ENCODE assay signal across 1 cellular context in the genomic region with DNA sequence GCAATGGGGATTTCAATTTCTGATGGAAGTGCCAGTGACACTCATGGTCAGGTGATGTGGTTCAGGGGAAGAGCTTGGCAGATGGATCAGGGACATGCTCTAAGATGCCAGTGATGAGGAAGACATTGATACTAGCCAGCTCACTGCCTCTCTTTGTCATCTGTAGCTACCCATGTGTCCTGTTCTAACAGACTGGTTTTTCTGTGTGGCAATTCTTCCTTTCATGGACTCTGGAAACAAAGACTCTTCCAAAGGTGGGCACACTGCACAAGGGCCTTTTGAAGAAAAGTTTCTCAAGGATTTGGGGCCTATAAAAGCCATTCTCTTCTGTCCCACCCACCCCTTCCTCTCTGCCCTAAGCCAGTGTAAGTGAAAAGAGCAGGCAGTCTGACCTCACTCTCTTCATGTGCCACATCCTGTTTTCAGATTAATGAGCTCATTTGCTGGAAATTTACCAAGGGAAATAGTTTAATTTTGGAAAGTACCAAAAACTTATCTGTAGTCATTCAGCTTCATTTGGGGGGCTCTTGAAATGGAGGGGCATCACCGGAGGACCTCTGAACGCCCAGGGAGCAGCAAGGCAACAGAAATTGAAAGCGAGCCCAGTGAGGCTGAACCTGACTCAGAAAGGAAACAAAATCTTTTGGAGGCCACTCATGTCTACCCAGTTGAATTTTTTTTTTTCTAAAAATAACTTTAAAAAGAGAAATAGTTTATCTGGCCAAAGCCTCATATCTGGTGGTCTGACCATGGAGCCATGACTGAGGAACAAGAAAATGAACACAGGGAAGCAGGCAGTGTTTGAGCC.
TF ChIP-seq lines count a peak whose summit lies in the region.

No MANE protein-coding gene starts in this region.

TF ChIP-seq in GM12878, 131 proteins besides CTCF, POLR2A, EP300 and RAD21 (continued from another document and continues in another):
- TF ChIP-seq, protein P1, sequence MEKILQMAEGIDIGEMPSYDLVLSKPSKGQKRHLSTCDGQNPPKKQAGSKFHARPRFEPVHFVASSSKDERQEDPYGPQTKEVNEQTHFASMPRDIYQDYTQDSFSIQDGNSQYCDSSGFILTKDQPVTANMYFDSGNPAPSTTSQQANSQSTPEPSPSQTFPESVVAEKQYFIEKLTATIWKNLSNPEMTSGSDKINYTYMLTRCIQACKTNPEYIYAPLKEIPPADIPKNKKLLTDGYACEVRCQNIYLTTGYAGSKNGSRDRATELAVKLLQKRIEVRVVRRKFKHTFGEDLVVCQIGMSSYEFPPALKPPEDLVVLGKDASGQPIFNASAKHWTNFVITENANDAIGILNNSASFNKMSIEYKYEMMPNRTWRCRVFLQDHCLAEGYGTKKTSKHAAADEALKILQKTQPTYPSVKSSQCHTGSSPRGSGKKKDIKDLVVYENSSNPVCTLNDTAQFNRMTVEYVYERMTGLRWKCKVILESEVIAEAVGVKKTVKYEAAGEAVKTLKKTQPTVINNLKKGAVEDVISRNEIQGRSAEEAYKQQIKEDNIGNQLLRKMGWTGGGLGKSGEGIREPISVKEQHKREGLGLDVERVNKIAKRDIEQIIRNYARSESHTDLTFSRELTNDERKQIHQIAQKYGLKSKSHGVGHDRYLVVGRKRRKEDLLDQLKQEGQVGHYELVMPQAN (conservative IDR thresholded peaks at IDR 0.05): no peak
- TF ChIP-seq BHLHE40 (IDR thresholded peaks at IDR 0.05; ENCODE audit: borderline replicate concordance in 1 of 2, low read depth in 2 of 2, low read length in 1 of 2): peak; percentile 78 to 80
- TF ChIP-seq, protein P2, sequence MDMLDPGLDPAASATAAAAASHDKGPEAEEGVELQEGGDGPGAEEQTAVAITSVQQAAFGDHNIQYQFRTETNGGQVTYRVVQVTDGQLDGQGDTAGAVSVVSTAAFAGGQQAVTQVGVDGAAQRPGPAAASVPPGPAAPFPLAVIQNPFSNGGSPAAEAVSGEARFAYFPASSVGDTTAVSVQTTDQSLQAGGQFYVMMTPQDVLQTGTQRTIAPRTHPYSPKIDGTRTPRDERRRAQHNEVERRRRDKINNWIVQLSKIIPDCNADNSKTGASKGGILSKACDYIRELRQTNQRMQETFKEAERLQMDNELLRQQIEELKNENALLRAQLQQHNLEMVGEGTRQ (IDR thresholded peaks at IDR 0.05; ENCODE audit: borderline replicate concordance, low read depth, low read length): no peak
- TF ChIP-seq RCOR1 (conservative IDR thresholded peaks at IDR 0.05; ENCODE audit: low read depth, low read length): 0 out of 2 replicates have a peak, but pooled peaks have one; percentile 60
- TF ChIP-seq ZBED1 (IDR thresholded peaks at IDR 0.05; ENCODE audit: borderline replicate concordance): peak; percentile 97
- TF ChIP-seq, protein P3, sequence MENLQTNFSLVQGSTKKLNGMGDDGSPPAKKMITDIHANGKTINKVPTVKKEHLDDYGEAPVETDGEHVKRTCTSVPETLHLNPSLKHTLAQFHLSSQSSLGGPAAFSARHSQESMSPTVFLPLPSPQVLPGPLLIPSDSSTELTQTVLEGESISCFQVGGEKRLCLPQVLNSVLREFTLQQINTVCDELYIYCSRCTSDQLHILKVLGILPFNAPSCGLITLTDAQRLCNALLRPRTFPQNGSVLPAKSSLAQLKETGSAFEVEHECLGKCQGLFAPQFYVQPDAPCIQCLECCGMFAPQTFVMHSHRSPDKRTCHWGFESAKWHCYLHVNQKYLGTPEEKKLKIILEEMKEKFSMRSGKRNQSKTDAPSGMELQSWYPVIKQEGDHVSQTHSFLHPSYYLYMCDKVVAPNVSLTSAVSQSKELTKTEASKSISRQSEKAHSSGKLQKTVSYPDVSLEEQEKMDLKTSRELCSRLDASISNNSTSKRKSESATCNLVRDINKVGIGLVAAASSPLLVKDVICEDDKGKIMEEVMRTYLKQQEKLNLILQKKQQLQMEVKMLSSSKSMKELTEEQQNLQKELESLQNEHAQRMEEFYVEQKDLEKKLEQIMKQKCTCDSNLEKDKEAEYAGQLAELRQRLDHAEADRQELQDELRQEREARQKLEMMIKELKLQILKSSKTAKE (IDR thresholded peaks at IDR 0.05; ENCODE audit: low read depth, poor library complexity, severe bottlenecking): peak; percentile 93
- no peak for TF ChIP-seq KLF5 (IDR thresholded peaks at IDR 0.05; ENCODE audit: partially characterized antibody)
- no peak for TF ChIP-seq NRF1 (conservative IDR thresholded peaks at IDR 0.05; ENCODE audit: low read depth, low read length)
- no peak for TF ChIP-seq KAT2A (conservative IDR thresholded peaks at IDR 0.05; ENCODE audit: control insufficient read depth, low read depth, low read length)
- peak; percentile 89 for TF ChIP-seq IKZF2 (IDR thresholded peaks at IDR 0.05)
- TF ChIP-seq TCF7 (IDR thresholded peaks at IDR 0.05; ENCODE audit: borderline replicate concordance): no peak
- TF ChIP-seq CHD2 (IDR thresholded peaks at IDR 0.05; ENCODE audit: borderline replicate concordance, low read depth, low read length): peak; percentile 69
- TF ChIP-seq IKZF1 (conservative IDR thresholded peaks at IDR 0.05): peak; percentile 89
- TF ChIP-seq, protein P4, sequence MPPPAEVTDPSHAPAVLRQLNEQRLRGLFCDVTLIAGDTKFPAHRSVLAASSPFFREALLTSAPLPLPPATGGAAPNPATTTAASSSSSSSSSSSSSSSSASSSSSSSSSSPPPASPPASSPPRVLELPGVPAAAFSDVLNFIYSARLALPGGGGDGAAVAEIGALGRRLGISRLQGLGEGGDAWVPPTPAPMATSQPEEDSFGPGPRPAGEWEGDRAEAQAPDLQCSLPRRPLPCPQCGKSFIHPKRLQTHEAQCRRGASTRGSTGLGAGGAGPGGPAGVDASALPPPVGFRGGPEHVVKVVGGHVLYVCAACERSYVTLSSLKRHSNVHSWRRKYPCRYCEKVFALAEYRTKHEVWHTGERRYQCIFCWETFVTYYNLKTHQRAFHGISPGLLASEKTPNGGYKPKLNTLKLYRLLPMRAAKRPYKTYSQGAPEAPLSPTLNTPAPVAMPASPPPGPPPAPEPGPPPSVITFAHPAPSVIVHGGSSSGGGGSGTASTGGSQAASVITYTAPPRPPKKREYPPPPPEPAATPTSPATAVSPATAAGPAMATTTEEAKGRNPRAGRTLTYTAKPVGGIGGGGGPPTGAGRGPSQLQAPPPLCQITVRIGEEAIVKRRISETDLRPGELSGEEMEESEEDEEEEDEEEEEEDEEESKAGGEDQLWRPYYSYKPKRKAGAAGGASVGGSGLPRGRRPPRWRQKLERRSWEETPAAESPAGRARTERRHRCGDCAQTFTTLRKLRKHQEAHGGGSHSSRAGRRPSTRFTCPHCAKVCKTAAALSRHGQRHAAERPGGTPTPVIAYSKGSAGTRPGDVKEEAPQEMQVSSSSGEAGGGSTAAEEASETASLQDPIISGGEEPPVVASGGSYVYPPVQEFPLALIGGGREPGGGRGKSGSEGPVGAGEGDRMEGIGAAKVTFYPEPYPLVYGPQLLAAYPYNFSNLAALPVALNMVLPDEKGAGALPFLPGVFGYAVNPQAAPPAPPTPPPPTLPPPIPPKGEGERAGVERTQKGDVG (CRISPR knock-in tag; IDR thresholded peaks at IDR 0.05): no peak; the same call in 1 of the 2 replicates
- TF ChIP-seq, protein P5, sequence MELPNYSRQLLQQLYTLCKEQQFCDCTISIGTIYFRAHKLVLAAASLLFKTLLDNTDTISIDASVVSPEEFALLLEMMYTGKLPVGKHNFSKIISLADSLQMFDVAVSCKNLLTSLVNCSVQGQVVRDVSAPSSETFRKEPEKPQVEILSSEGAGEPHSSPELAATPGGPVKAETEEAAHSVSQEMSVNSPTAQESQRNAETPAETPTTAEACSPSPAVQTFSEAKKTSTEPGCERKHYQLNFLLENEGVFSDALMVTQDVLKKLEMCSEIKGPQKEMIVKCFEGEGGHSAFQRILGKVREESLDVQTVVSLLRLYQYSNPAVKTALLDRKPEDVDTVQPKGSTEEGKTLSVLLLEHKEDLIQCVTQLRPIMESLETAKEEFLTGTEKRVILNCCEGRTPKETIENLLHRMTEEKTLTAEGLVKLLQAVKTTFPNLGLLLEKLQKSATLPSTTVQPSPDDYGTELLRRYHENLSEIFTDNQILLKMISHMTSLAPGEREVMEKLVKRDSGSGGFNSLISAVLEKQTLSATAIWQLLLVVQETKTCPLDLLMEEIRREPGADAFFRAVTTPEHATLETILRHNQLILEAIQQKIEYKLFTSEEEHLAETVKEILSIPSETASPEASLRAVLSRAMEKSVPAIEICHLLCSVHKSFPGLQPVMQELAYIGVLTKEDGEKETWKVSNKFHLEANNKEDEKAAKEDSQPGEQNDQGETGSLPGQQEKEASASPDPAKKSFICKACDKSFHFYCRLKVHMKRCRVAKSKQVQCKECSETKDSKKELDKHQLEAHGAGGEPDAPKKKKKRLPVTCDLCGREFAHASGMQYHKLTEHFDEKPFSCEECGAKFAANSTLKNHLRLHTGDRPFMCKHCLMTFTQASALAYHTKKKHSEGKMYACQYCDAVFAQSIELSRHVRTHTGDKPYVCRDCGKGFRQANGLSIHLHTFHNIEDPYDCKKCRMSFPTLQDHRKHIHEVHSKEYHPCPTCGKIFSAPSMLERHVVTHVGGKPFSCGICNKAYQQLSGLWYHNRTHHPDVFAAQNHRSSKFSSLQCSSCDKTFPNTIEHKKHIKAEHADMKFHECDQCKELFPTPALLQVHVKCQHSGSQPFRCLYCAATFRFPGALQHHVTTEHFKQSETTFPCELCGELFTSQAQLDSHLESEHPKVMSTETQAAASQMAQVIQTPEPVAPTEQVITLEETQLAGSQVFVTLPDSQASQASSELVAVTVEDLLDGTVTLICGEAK (IDR thresholded peaks at IDR 0.05; ENCODE audit: borderline replicate concordance): peak; percentile 42; the same call in 1 of the 2 replicates
- TF ChIP-seq, protein P6, sequence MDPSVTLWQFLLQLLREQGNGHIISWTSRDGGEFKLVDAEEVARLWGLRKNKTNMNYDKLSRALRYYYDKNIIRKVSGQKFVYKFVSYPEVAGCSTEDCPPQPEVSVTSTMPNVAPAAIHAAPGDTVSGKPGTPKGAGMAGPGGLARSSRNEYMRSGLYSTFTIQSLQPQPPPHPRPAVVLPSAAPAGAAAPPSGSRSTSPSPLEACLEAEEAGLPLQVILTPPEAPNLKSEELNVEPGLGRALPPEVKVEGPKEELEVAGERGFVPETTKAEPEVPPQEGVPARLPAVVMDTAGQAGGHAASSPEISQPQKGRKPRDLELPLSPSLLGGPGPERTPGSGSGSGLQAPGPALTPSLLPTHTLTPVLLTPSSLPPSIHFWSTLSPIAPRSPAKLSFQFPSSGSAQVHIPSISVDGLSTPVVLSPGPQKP (IDR thresholded peaks at IDR 0.05; ENCODE audit: low read depth, low read length): no peak
- TF ChIP-seq FOXM1 (IDR thresholded peaks at IDR 0.05; ENCODE audit: low read depth, low read length): no peak
- TF ChIP-seq NFIC (IDR thresholded peaks at IDR 0.05; ENCODE audit: low read depth, low read length): no peak
- no peak for TF ChIP-seq EZH2 (IDR thresholded peaks at IDR 0.05; ENCODE audit: borderline replicate concordance, control insufficient read depth, low read depth, low read length)
- TF ChIP-seq, protein P7, sequence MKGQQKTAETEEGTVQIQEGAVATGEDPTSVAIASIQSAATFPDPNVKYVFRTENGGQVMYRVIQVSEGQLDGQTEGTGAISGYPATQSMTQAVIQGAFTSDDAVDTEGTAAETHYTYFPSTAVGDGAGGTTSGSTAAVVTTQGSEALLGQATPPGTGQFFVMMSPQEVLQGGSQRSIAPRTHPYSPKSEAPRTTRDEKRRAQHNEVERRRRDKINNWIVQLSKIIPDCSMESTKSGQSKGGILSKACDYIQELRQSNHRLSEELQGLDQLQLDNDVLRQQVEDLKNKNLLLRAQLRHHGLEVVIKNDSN (IDR thresholded peaks at IDR 0.05; ENCODE audit: borderline replicate concordance, extremely low read length, insufficient read depth, low read depth, low read length): no peak
- TF ChIP-seq SIN3A (IDR thresholded peaks at IDR 0.05; ENCODE audit: low read depth, low read length): no peak
- TF ChIP-seq, protein P8, sequence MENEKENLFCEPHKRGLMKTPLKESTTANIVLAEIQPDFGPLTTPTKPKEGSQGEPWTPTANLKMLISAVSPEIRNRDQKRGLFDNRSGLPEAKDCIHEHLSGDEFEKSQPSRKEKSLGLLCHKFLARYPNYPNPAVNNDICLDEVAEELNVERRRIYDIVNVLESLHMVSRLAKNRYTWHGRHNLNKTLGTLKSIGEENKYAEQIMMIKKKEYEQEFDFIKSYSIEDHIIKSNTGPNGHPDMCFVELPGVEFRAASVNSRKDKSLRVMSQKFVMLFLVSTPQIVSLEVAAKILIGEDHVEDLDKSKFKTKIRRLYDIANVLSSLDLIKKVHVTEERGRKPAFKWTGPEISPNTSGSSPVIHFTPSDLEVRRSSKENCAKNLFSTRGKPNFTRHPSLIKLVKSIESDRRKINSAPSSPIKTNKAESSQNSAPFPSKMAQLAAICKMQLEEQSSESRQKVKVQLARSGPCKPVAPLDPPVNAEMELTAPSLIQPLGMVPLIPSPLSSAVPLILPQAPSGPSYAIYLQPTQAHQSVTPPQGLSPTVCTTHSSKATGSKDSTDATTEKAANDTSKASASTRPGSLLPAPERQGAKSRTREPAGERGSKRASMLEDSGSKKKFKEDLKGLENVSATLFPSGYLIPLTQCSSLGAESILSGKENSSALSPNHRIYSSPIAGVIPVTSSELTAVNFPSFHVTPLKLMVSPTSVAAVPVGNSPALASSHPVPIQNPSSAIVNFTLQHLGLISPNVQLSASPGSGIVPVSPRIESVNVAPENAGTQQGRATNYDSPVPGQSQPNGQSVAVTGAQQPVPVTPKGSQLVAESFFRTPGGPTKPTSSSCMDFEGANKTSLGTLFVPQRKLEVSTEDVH (IDR thresholded peaks at IDR 0.05; ENCODE audit: low read depth, partially characterized antibody): no peak
- no peak for TF ChIP-seq SREBF1 (IDR thresholded peaks at IDR 0.05; ENCODE audit: low read length)
- TF ChIP-seq TBL1XR1 (IDR thresholded peaks at IDR 0.05; ENCODE audit: low read depth, low read length): no peak
